Comparison of ENCODE assay signal across 7 cellular contexts in genomic region chr6:70257874-70258273, GRCh38. TPM values are rescaled to one million over a fixed set of nuclear protein-coding genes. Genes with fewer than 3 reads are reported as not detected.
"Had no signal": no experiment of that assay in that cellular context is flagged by ENCODE, and none has a peak within 500 bp of the region (broad histone marks: within the 10 kb centered on the region; RNA-seq: fewer than 3 reads in every experiment).

No MANE protein-coding gene starts in this region.

- H3K27ac ChIP-seq: GM23248 had no signal

- H3K9ac ChIP-seq: GM23248 had no signal

- H2AFZ ChIP-seq: GM23248 had no signal

- DNase-seq: GM23248, GOT3, H9, HCEC 1CT, IMR-90 had no signal

- H3K4me3 ChIP-seq: GM23248 had no signal

RNA-seq across cellular contexts. Expression of gene COL9A1, which starts 45.0 kb away (rescaled TPM):
- total RNA-seq: GM23248, H4, HT-29, IMR-90 had no signal
- polyA plus RNA-seq: GM23248, IMR-90 had no signal
